11 cellular contexts compared by ENCODE assay signal in the genomic region with DNA sequence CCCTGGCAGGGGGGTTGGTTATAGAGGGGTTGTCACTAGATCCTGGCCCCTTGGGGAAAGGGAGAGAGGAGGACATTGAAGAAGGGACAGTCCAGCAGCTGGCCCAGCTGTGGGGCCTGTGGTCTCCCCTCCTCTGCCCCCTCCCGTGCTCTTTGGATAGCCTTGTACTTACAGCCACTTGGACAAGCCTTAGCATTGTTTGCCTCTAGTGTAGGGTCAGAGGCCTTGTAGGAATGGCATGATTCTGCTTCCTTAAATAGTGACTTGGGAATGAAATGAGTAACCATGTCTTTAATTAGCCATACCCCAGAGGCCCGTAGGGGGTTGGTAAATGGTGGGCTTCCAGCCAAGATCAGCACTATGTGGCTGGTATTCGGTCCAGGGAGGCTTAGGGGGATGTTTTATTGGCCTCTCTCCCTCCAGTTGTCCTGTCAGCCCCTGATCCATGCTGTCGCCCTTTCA.
DNase-seq lines count a peak whose midpoint lies in the region; ATAC-seq and TF ChIP-seq lines count a peak whose summit lies in the region.
"Had no signal": no experiment of that assay in that cellular context is flagged by ENCODE, and none has a peak within 500 bp of the region (broad histone marks: within the 10 kb centered on the region; RNA-seq: fewer than 3 reads in every experiment).

No MANE protein-coding gene starts in this region.

- H3K27ac ChIP-seq in heart right ventricle (peak overlapping the region; percentile 17 to 89 (median 81)), skeletal muscle tissue (ENCODE audit: low read depth, low read length) (peak overlapping the region; percentile 83)

- H3K4me3 ChIP-seq in astrocyte of the spinal cord (ENCODE audit: low read depth, low read length) (no peak overlapping the region), heart right ventricle (no peak overlapping the region), skeletal muscle tissue (ENCODE audit: low read length in 3 of 3) (peak overlapping the region in 1 of 3 donors; percentile 15), HAP-1 (no peak overlapping the region)
- H3K4me3 ChIP-seq: uterus had no signal

- intact Hi-C loops in heart right ventricle (cut with DNase I): no loop called here

- peak overlapping the region; percentile 12 to 54 (median 47) for H3K9ac ChIP-seq in skeletal muscle tissue (ENCODE audit: low read depth in 1 of 3, low read length in 3 of 3)

- H3K36me3 ChIP-seq in heart right ventricle (no peaks in the 10 kb centered on the region), skeletal muscle tissue (ENCODE audit: control insufficient read depth in 3 of 3, insufficient read depth in 3 of 3, low read length in 3 of 3) (no peaks in the 10 kb centered on the region), HAP-1 (replicated peaks) (no peaks in the 10 kb centered on the region)
- H3K36me3 ChIP-seq: uterus had no signal

- ATAC-seq in heart right ventricle: peak; percentile 84 to 97 (median 95)
- no peak for ATAC-seq in GM21723 (IDR thresholded peaks at IDR 0.05; ENCODE audit: unreplicated experiment)
- ATAC-seq: activated T-cell treated with anti-CD3 and anti-CD28 coated beads, Interleukin-2, amount 50 U/mL, for 72 hours had no signal

- DNase-seq in HCEC 1CT (peak; percentile 77), astrocyte of the spinal cord (ENCODE audit: low read depth, low spot score) (peak; percentile 74), heart right ventricle (peak; percentile 23 to 76), NCI-H82 (lab: John Stamatoyannopoulos, UW) (no peak), HAP-1 (ENCODE audit: low spot score in 2 of 2) (no peak)
- no peak for DNase-seq in activated T-cell treated with anti-CD3 and anti-CD28 coated beads, Interleukin-2, amount 50 U/mL, for 1 hour
- DNase-seq: activated T-cell treated with anti-CD3 and anti-CD28 coated beads, Interleukin-2, amount 50 U/mL, for 72 hours; SHP77 treated with DMSO at 0.1 percent for 48 hours; uterus had no signal

- H3K9me3 ChIP-seq in heart right ventricle (peaks cover 0 to 11% (median 0%) of the 10 kb centered on the region in 11 donors), skeletal muscle tissue (ENCODE audit: control insufficient read depth in 3 of 3, low read length in 3 of 3) (peaks cover 0 to 6% (median 6%) of the 10 kb centered on the region in 3 donors), HAP-1 (no peaks in the 10 kb centered on the region)
- H3K9me3 ChIP-seq: uterus had no signal

- in situ Hi-C loops in astrocyte of the spinal cord (cut with HindIII; ENCODE audit: low sequenced_read_pairs): no loop called here
- in situ Hi-C loops in HAP-1 (cut with MboI; ENCODE audit: low sequenced_read_pairs): no loop called here

- TF ChIP-seq CTCF in astrocyte of the spinal cord (IDR thresholded peaks at IDR 0.05; ENCODE audit: low read depth, low read length) (no peak), heart right ventricle (IDR thresholded peaks at IDR 0.05) (no peak)

- H3K4me1 ChIP-seq in heart right ventricle (peaks cover 4 to 48% (median 17%) of the 10 kb centered on the region in 9 donors), skeletal muscle tissue (ENCODE audit: control insufficient read depth in 3 of 3, insufficient read depth in 3 of 3, low read length in 3 of 3) (peaks cover 14 to 19% (median 16%) of the 10 kb centered on the region in 3 donors), HAP-1 (no peaks in the 10 kb centered on the region)
- H3K4me1 ChIP-seq: uterus had no signal

- H3K27me3 ChIP-seq in heart right ventricle (no peaks in the 10 kb centered on the region), skeletal muscle tissue (ENCODE audit: control insufficient read depth in 3 of 3, insufficient read depth in 3 of 3, low read length in 3 of 3) (no peaks in the 10 kb centered on the region), HAP-1 (ENCODE audit: low read depth) (peaks cover 3% of the 10 kb centered on the region; the same call in 1 of the 2 replicates)
- H3K27me3 ChIP-seq: uterus had no signal

- WGBS in heart right ventricle, 2 donors: 17 to 18% methylated on average over 4 of the region's 4 CpGs

Comparison
In these comparisons a context has a peak if more than half of its experiments do, and no peak if none do; other contexts are left out.
1. DNase-seq: peak in HCEC 1CT (single experiment), astrocyte of the spinal cord (single experiment) and heart right ventricle (2 of 2); none in activated T-cell treated with anti-CD3 and anti-CD28 coated beads, Interleukin-2, amount 50 U/mL, for 1 hour (single experiment), NCI-H82 (single experiment) and HAP-1 (0 of 2).